8 cellular contexts compared by ENCODE assay signal in the genomic region with DNA sequence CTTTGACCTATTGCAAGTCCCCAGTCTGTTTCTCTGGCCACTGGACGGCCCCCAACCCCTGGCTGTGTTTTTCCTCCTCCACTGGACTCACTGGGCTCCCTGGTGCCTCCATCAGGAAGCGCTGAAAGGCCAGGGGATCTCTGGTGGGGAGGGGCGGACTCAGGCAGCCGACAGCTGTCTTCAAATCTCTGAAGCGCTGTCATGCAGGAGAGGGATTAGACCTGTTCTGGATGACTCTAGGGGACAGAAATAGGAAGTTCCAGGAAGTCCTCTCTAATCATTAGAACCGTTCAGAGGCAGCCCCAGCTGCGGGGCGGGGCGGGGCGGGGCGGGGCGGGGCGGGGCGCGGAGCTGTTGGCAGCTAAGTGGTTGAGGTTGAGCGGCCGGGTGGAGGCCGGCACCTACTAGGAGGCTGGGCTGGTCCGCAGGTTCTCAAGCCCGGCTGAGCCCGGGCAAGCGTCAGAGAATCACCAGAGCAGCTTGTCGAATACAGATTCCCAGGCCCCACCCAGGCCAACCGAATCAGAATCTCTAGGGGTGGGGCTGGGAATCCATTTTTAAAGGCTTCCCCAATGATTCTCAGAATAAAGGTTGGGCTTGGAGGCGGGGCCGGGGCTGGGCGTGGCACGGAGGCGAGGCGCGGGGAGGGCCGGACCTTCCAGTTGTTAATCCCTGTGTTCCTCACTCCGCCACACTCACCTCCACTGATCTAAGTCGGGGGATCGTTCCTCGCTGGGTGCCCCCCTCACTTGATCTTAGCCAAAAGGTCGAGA. TPM values are rescaled to one million over a fixed set of nuclear protein-coding genes. Genes with fewer than 3 reads are reported as not detected.
A peak's percentile ranks its signal among the peaks of the same experiment; 100 is the strongest.
DNase-seq lines count a peak whose midpoint lies in the region; ATAC-seq and TF ChIP-seq lines count a peak whose summit lies in the region.

No MANE protein-coding gene starts in this region.

- DNase-seq in A673 (ENCODE audit: low spot score) (peak; percentile 93), NCI-H460 (ENCODE audit: extremely low read depth, low read depth) (peak; percentile 52), endodermal cell (peak; percentile 97)
- peak; percentile 26 to 38 for DNase-seq in activated CD4-positive, alpha-beta T cell treated with anti-CD3 and anti-CD28 coated beads, Interleukin-2, amount 50 U/mL, for 24 hours (ENCODE audit: low read depth in 1 of 2, low spot score in 1 of 2)

- peak; percentile 27; the same call in 1 of the 2 replicates for TF ChIP-seq CTCF in A673 (conservative IDR thresholded peaks at IDR 0.05; ENCODE audit: low read depth, low read length)
- peak; percentile 18 for TF ChIP-seq CTCF in endodermal cell (conservative IDR thresholded peaks at IDR 0.05)

- no peaks in the 10 kb centered on the region for H3K36me3 Mint-ChIP-seq in endodermal cell (ENCODE audit: low read depth)
- peaks cover 6% of the 10 kb centered on the region for H3K36me3 Mint-ChIP-seq in stimulated activated memory B cell treated with anti-CD40 and anti-IgM and Interleukin-4, amounts not matched to agents 10 μg/mL and 1 μg/mL and 100 μg/mL, for 72 hours

- peak overlapping the region; percentile 58 for H3K4me3 Mint-ChIP-seq in endodermal cell
- H3K4me3 Mint-ChIP-seq in stimulated activated memory B cell treated with anti-CD40 and anti-IgM and Interleukin-4, amounts not matched to agents 10 μg/mL and 1 μg/mL and 100 μg/mL, for 72 hours: peak overlapping the region; percentile 59

- ATAC-seq in GM18867 (IDR thresholded peaks at IDR 0.05; ENCODE audit: unreplicated experiment) (peak; percentile 63), HG03103 (IDR thresholded peaks at IDR 0.05; ENCODE audit: low read depth, unreplicated experiment) (peak; percentile 60)
- peak; percentile 86 for ATAC-seq in stimulated activated memory B cell treated with anti-CD40 and anti-IgM and Interleukin-4, amounts not matched to agents 10 μg/mL and 1 μg/mL and 100 μg/mL, for 72 hours

- POLR2A ChIA-PET in A673 (lab: Charles Lee; ENCODE audit: low non-redundant PET): interaction anchor here (0.5 to 0.6 kb wide), 2 partner anchors 28 to 147 kb away, joined by 3 to 6 read pairs; no protein-coding TSS in a partner anchor

- intact Hi-C loops in A673 (cut with micrococcal nuclease; ENCODE audit: unreplicated experiment): loop anchor here (1.0 to 5.0 kb wide), 3 partner anchors 30 to 227 kb away; no protein-coding TSS in a partner anchor

- H3K27me3 Mint-ChIP-seq in endodermal cell (ENCODE audit: insufficient read depth): peaks cover 41% of the 10 kb centered on the region
- H3K27me3 Mint-ChIP-seq in stimulated activated memory B cell treated with anti-CD40 and anti-IgM and Interleukin-4, amounts not matched to agents 10 μg/mL and 1 μg/mL and 100 μg/mL, for 72 hours: peaks cover 10% of the 10 kb centered on the region

- peaks cover 56% of the 10 kb centered on the region for H3K4me1 ChIP-seq in A673 (ENCODE audit: insufficient read depth, low read length, poor library complexity, severe bottlenecking)
- no peaks in the 10 kb centered on the region for H3K4me1 ChIP-seq in endodermal cell (ENCODE audit: control insufficient read depth, insufficient read depth, low read length)
- peaks cover 28% of the 10 kb centered on the region for H3K4me1 ChIP-seq in mononuclear cell (ENCODE audit: insufficient read depth, low read length)

- H3K4me3 ChIP-seq in A673 (ENCODE audit: low read depth, low read length, poor library complexity, severe bottlenecking) (peak overlapping the region; percentile 43), endodermal cell (ENCODE audit: low read length) (peak overlapping the region; percentile 63), mononuclear cell (ENCODE audit: low read length) (peak overlapping the region; percentile 25)

- H3K4me1 Mint-ChIP-seq in endodermal cell: peaks cover 11% of the 10 kb centered on the region
- H3K4me1 Mint-ChIP-seq in stimulated activated memory B cell treated with anti-CD40 and anti-IgM and Interleukin-4, amounts not matched to agents 10 μg/mL and 1 μg/mL and 100 μg/mL, for 72 hours: peaks cover 44% of the 10 kb centered on the region

- no peak overlapping the region for H3K9ac ChIP-seq in endodermal cell (ENCODE audit: extremely low read depth, low read length, poor library complexity, severe bottlenecking)

- BruUV-seq in A673 (replicated peaks; lab: Mats Ljungman, UMichigan): no TSS peak

- CTCF ChIA-PET in A673 (lab: Charles Lee): interaction anchor here (0.6 to 4.2 kb wide), 6 partner anchors 12 to 314 kb away, joined by 3 to 79 read pairs (median 4); a partner anchor contains a TSS

- WGBS in endodermal cell (ENCODE audit: insufficient coverage in 1 of 2, insufficient read length in 1 of 2), 2 experiments: 4 to 11% methylated on average over 6 to 37 of the region's 37 CpGs

- H3K36me3 ChIP-seq in A673 (ENCODE audit: insufficient read depth, low read length, poor library complexity, severe bottlenecking) (peaks cover 27% of the 10 kb centered on the region), endodermal cell (ENCODE audit: control insufficient read depth, insufficient read depth, low read length) (no peaks in the 10 kb centered on the region)

- H3K27me3 ChIP-seq in A673 (replicated peaks; ENCODE audit: insufficient read depth, low read depth, low read length, poor library complexity) (no peaks in the 10 kb centered on the region), endodermal cell (ENCODE audit: control insufficient read depth, insufficient read depth, low read length, poor library complexity, severe bottlenecking) (peaks cover 36% of the 10 kb centered on the region), mononuclear cell (ENCODE audit: insufficient read depth, low read length) (peaks cover 4% of the 10 kb centered on the region)

- H3K9me3 ChIP-seq in A673 (ENCODE audit: low read depth, low read length, poor library complexity, severe bottlenecking) (no peaks in the 10 kb centered on the region), endodermal cell (ENCODE audit: control insufficient read depth, low read length) (no peaks in the 10 kb centered on the region), mononuclear cell (ENCODE audit: low read depth, low read length) (no peaks in the 10 kb centered on the region)

- H3K27ac ChIP-seq in A673 (ENCODE audit: low read depth, low read length, poor library complexity, severe bottlenecking) (peak overlapping the region; percentile 73), endodermal cell (ENCODE audit: low read depth, low read length) (no peak overlapping the region)

- no peaks in the 10 kb centered on the region for H3K9me3 Mint-ChIP-seq in endodermal cell
- H3K9me3 Mint-ChIP-seq in stimulated activated memory B cell treated with anti-CD40 and anti-IgM and Interleukin-4, amounts not matched to agents 10 μg/mL and 1 μg/mL and 100 μg/mL, for 72 hours: no peaks in the 10 kb centered on the region

- H3K27ac Mint-ChIP-seq in endodermal cell: no peak overlapping the region
- H3K27ac Mint-ChIP-seq in stimulated activated memory B cell treated with anti-CD40 and anti-IgM and Interleukin-4, amounts not matched to agents 10 μg/mL and 1 μg/mL and 100 μg/mL, for 72 hours: peak overlapping the region; percentile 21

RNA-seq across cellular contexts. Expression of a gene that starts 11.4 kb away (rescaled TPM):
- total RNA-seq in A673 (2021) (23.9 and 24.1 TPM in 2 replicates), endodermal cell (10 to 100 TPM in 1 of 2 donors, 1 to 10 TPM in 1; 9.6 to 15.8 TPM), mononuclear cell (0.31 TPM)
- 53.8 and 54.6 TPM in 2 replicates for total RNA-seq in NCI-H460 (2014; rRNA removed; shearing (Covaris generic))
- polyA plus RNA-seq in NCI-H460 (2014; cell fraction: nucleus; rRNA removed): 32.9 and 44.9 TPM in 2 replicates
- 26.6 TPM for polyA plus RNA-seq in endodermal cell (2013, experiment 1 of 2)
- 25.3 TPM for polyA plus RNA-seq in endodermal cell (2013, experiment 2 of 2)

RNA-seq across cellular contexts. Expression of a gene that starts 26.5 kb away (rescaled TPM):
- total RNA-seq in A673 (2021): 402 and 517 TPM in 2 replicates
- total RNA-seq in NCI-H460 (2014; rRNA removed; shearing (Covaris generic)): 729 and 850 TPM in 2 replicates
- 1,097 and 1,161 TPM in 2 replicates for polyA plus RNA-seq in NCI-H460 (2014; cell fraction: nucleus; rRNA removed)
- total RNA-seq in endodermal cell: 10 to 100 TPM; 16.1 to 17.7 TPM
- polyA plus RNA-seq in endodermal cell (2013, experiment 1 of 2): 16.1 TPM
- polyA plus RNA-seq in endodermal cell (2013, experiment 2 of 2): 21.3 TPM
- 41.2 TPM for total RNA-seq in mononuclear cell

RNA-seq across cellular contexts. Expression of a gene that starts 58.5 kb away (rescaled TPM):
- total RNA-seq in A673 (2021) (48.2 and 51.2 TPM in 2 replicates), endodermal cell (10 to 100 TPM; 42.2 to 62.5 TPM), mononuclear cell (1.5 TPM)
- total RNA-seq in NCI-H460 (2014; rRNA removed; shearing (Covaris generic)): 0.92 and 0.94 TPM in 2 replicates
- 0.90 and 1.4 TPM in 2 replicates for polyA plus RNA-seq in NCI-H460 (2014; cell fraction: nucleus; rRNA removed)
- polyA plus RNA-seq in endodermal cell (2013, experiment 1 of 2): 25.8 TPM
- polyA plus RNA-seq in endodermal cell (2013, experiment 2 of 2): 23.3 TPM

RNA-seq across cellular contexts. Expression of a gene that starts 58.9 kb away (rescaled TPM):
- total RNA-seq in A673 (2021) (not detected in 2 replicates), endodermal cell (under 1 TPM in 1 of 2 donors, not detected in 1; 0.66 TPM), mononuclear cell (not detected)
- total RNA-seq in NCI-H460 (2014; rRNA removed; shearing (Covaris generic)): 1.9 TPM in 1 of 2 replicates, not detected in the other
- not detected in 2 replicates for polyA plus RNA-seq in NCI-H460 (2014; cell fraction: nucleus; rRNA removed)
- polyA plus RNA-seq in endodermal cell (2013, experiment 1 of 2): 12.6 TPM
- 7.7 TPM for polyA plus RNA-seq in endodermal cell (2013, experiment 2 of 2)

Comparison
In these comparisons a context has a peak if more than half of its experiments do, and no peak if none do; other contexts are left out.
1. DNase-seq: peak in every context shown above with its lines; median percentile 97 in endodermal cell; 93 in A673; 52 in NCI-H460; 32 in activated CD4-positive, alpha-beta T cell treated with anti-CD3 and anti-CD28 coated beads, Interleukin-2, amount 50 U/mL, for 24 hours.
2. RNA of a gene that starts 58.5 kb away (total RNA-seq): 42.2 to 62.5 TPM in endodermal cell and 48.2 to 51.2 TPM in A673; 1.5 TPM in mononuclear cell (single experiment) and 0.92 to 0.94 TPM in NCI-H460; every median in the first group is over 10 times any median in the second.
3. Peak in every context shown above with its lines, with median percentiles within 50 percentile points of each other: H3K4me3 ChIP-seq and ATAC-seq.